Comparison of ENCODE assay signal across 29 cellular contexts in genomic region chr11:19924321-19925115, GRCh38.
DNase-seq lines count a peak whose midpoint lies in the region; ATAC-seq, FAIRE-seq and TF ChIP-seq lines count a peak whose summit lies in the region.
"Had no signal": no experiment of that assay in that cellular context is flagged by ENCODE, and none has a peak within 500 bp of the region (broad histone marks: within the 10 kb centered on the region; RNA-seq: fewer than 3 reads in every experiment).

No MANE protein-coding gene starts in this region.

- WGBS in SK-N-SH (ENCODE audit: low lambda C conversion rate) = 40% methylated on average over 2 of the region's 2 CpGs

- H3K36me3 Mint-ChIP-seq in osteocyte (ENCODE audit: unreplicated experiment) = no peaks in the 10 kb centered on the region
- H3K36me3 Mint-ChIP-seq: CD4-positive, alpha-beta memory T cell had no signal

- peak overlapping the region; percentile 2; the same call in 1 of the 2 replicates for H3K9ac ChIP-seq in SK-N-SH
- H3K9ac ChIP-seq: BLaER1 treated with 17β-estradiol and CSF1 and Interleukin-3, amounts not matched to agents 10 nM and 100 nM had no signal

- H3K4me3 Mint-ChIP-seq in osteocyte (ENCODE audit: unreplicated experiment) = no peak overlapping the region
- H3K4me3 Mint-ChIP-seq: CD4-positive, alpha-beta memory T cell had no signal

- TF ChIP-seq CTCF in SK-N-SH (IDR thresholded peaks at IDR 0.05) = no peak
- no peak for TF ChIP-seq CTCF in osteocyte (IDR thresholded peaks at IDR 0.05)

- peaks cover 10 to 45% of the 10 kb centered on the region in 2 experiments for H3K36me3 ChIP-seq in SK-N-SH (replicated peaks in 1 of 2; ENCODE audit: control insufficient read depth in 1 of 2, insufficient read depth in 2 of 2, low read length in 1 of 2)
- H3K36me3 ChIP-seq: BLaER1 treated with 17β-estradiol and CSF1 and Interleukin-3, amounts not matched to agents 10 nM and 100 nM had no signal

- H3K4me2 ChIP-seq in SK-N-SH = no peak overlapping the region
- H3K4me2 ChIP-seq: BLaER1 treated with 17β-estradiol and CSF1 and Interleukin-3, amounts not matched to agents 10 nM and 100 nM had no signal

- DNase-seq in COLO829 (ENCODE audit: low spot score) (peak; percentile 65), SK-N-SH (no peak), osteocyte (ENCODE audit: extremely low spot score, unreplicated experiment) (no peak), left lobe of liver (ENCODE audit: low spot score) (no peak), NOMO-1 treated with DMSO at 0.1 percent for 48 hours (lab: John Stamatoyannopoulos, UW; ENCODE audit: unreplicated experiment) (no peak), C1 segment of cervical spinal cord (lab: John Stamatoyannopoulos, UW) (no peak)
- DNase-seq in stimulated activated naive CD4-positive, alpha-beta T cell treated with Interleukin-2 at 50 U/mL for 16 hours (lab: John Stamatoyannopoulos, UW) = no peak
- DNase-seq: 8988T; Calu3; CD4-positive, alpha-beta memory T cell; DMS79 treated with DMSO at 0.1 percent for 48 hours; Kasumi-1; MG63; NCI-H1105 treated with DMSO at 0.1 percent for 48 hours; NCI-H146; NCI-H1930; NCI-H2107; NCI-H446; NCI-H524 treated with DMSO at 0.1 percent for 48 hours; NCI-H774; Right ventricle myocardium superior; RPMI8226; SW 1271 had no signal

- FAIRE-seq in islet of Langerhans (lab: Jason Lieb, UNC) = peak; percentile 65
- FAIRE-seq: GM12892, GM19239, HTR-8/SVneo, K562 had no signal

- no peak for TF ChIP-seq EP300 in SK-N-SH (IDR thresholded peaks at IDR 0.05; ENCODE audit: borderline replicate concordance in 1 of 2, low read depth in 1 of 2, low read length in 1 of 2)

- peak overlapping the region; percentile 95 to 100; a peak in 3 of 4 replicates for H3K27ac ChIP-seq in SK-N-SH (ENCODE audit: low read depth in 2 of 2, low read length in 1 of 2)
- H3K27ac ChIP-seq: BLaER1 treated with 17β-estradiol and CSF1 and Interleukin-3, amounts not matched to agents 10 nM and 100 nM had no signal

- no peak for TF ChIP-seq RAD21 in SK-N-SH (IDR thresholded peaks at IDR 0.05; ENCODE audit: low read length)

- H4K20me1 ChIP-seq in SK-N-SH (ENCODE audit: insufficient read depth) = no peaks in the 10 kb centered on the region
- H4K20me1 ChIP-seq: BLaER1 treated with 17β-estradiol and CSF1 and Interleukin-3, amounts not matched to agents 10 nM and 100 nM had no signal

- no peak for ATAC-seq in left lobe of liver
- ATAC-seq: K562 had no signal

- CTCF ChIA-PET in SK-N-SH (lab: Yijun Ruan, JAX) = interaction anchor here (0.8 to 2.7 kb wide), 3 partner anchors 20 to 28 kb away, joined by 3 to 13 read pairs (median 4); no protein-coding TSS in a partner anchor

- peak overlapping the region; percentile 70 for H3K27ac Mint-ChIP-seq in osteocyte (ENCODE audit: unreplicated experiment)
- H3K27ac Mint-ChIP-seq: CD4-positive, alpha-beta memory T cell had no signal

- H3K9me3 ChIP-seq in SK-N-SH = no peaks in the 10 kb centered on the region
- H3K9me3 ChIP-seq: BLaER1 treated with 17β-estradiol and CSF1 and Interleukin-3, amounts not matched to agents 10 nM and 100 nM; MG63 had no signal

- peaks cover 19 to 67% of the 10 kb centered on the region in 2 experiments for H3K4me1 ChIP-seq in SK-N-SH (ENCODE audit: control insufficient read depth in 1 of 2, insufficient read depth in 2 of 2, low read depth in 1 of 2, low read length in 1 of 2)
- H3K4me1 ChIP-seq: BLaER1 treated with 17β-estradiol and CSF1 and Interleukin-3, amounts not matched to agents 10 nM and 100 nM had no signal

- no peak overlapping the region for H3K4me3 ChIP-seq in SK-N-SH (ENCODE audit: low read depth in 2 of 2, low read length in 1 of 2)
- H3K4me3 ChIP-seq: BLaER1 treated with 17β-estradiol and CSF1 and Interleukin-3, amounts not matched to agents 10 nM and 100 nM; K562; MG63 had no signal

- no peaks in the 10 kb centered on the region for H3K9me2 ChIP-seq in SK-N-SH

- H3K27me3 ChIP-seq in SK-N-SH (ENCODE audit: insufficient read depth) = no peaks in the 10 kb centered on the region
- H3K27me3 ChIP-seq: BLaER1 treated with 17β-estradiol and CSF1 and Interleukin-3, amounts not matched to agents 10 nM and 100 nM; MG63 had no signal

- peaks cover 82% of the 10 kb centered on the region for H3K79me2 ChIP-seq in SK-N-SH (ENCODE audit: insufficient read depth)

- H3F3A ChIP-seq in SK-N-SH (replicated peaks; ENCODE audit: insufficient read depth) = peaks cover 57% of the 10 kb centered on the region

- H3K27me3 Mint-ChIP-seq in osteocyte (ENCODE audit: unreplicated experiment) = no peaks in the 10 kb centered on the region

- POLR2A ChIA-PET in SK-N-SH (lab: Yijun Ruan, JAX) = no interaction called here

- no peak overlapping the region for H2AFZ ChIP-seq in SK-N-SH (ENCODE audit: low read depth)

- peaks cover 4% of the 10 kb centered on the region for H3K9me3 Mint-ChIP-seq in osteocyte (ENCODE audit: unreplicated experiment)
- H3K9me3 Mint-ChIP-seq: CD4-positive, alpha-beta memory T cell had no signal

- H3K4me1 Mint-ChIP-seq in osteocyte (ENCODE audit: unreplicated experiment) = peaks cover 62% of the 10 kb centered on the region
- H3K4me1 Mint-ChIP-seq: CD4-positive, alpha-beta memory T cell had no signal

TF ChIP-seq in SK-N-SH, 30 proteins besides CTCF, POLR2A, EP300 and RAD21:
- TF ChIP-seq ELF1 (IDR thresholded peaks at IDR 0.05) = no peak
- no peak for TF ChIP-seq REST (IDR thresholded peaks at IDR 0.05; ENCODE audit: low read depth, low read length)
- peak; percentile 15; the same call in 1 of the 2 replicates for TF ChIP-seq TCF12 (IDR thresholded peaks at IDR 0.05)
- TF ChIP-seq TEAD4 (IDR thresholded peaks at IDR 0.05; ENCODE audit: borderline replicate concordance, insufficient read depth) = no peak
